Comparison of ENCODE assay signal across 8 cellular contexts in genomic region chrX:24026403-24026801, GRCh38. TPM values are rescaled to one million over a fixed set of nuclear protein-coding genes. Genes with fewer than 3 reads are reported as not detected.
DNase-seq lines count a peak whose midpoint lies in the region; ATAC-seq and TF ChIP-seq lines count a peak whose summit lies in the region.

No MANE protein-coding gene starts in this region.

- H3K9me3 ChIP-seq in CD4-positive, alpha-beta T cell (ENCODE audit: control insufficient read depth, low read length), result no peaks in the 10 kb centered on the region
- H3K9me3 ChIP-seq in mucosa of stomach (ENCODE audit: control insufficient read depth, low read length), result no peaks in the 10 kb centered on the region

- no peaks in the 10 kb centered on the region for H3K27me3 Mint-ChIP-seq in CD4-positive, alpha-beta T cell

- ATAC-seq in CD4-positive, alpha-beta T cell (ENCODE audit: poor library complexity), result no peak
- no peak for ATAC-seq in activated CD4-positive, CD25-positive, alpha-beta regulatory T cell treated with anti-CD3 and anti-CD28 coated beads, Interleukin-2, amount 50 U/mL, for 24 hours
- ATAC-seq in HG02678 (IDR thresholded peaks at IDR 0.05; ENCODE audit: unreplicated experiment), result no peak
- no peak for ATAC-seq in GM21723 (IDR thresholded peaks at IDR 0.05; ENCODE audit: unreplicated experiment)

- TF ChIP-seq CTCF in CD4-positive, alpha-beta T cell (IDR thresholded peaks at IDR 0.05), result no peak
- no peak for TF ChIP-seq CTCF in KMS-11 (conservative IDR thresholded peaks at IDR 0.05; ENCODE audit: low read depth, low read length)
- no peak for TF ChIP-seq CTCF in cardiac fibroblast (IDR thresholded peaks at IDR 0.05; ENCODE audit: low read depth, low read length)

- H3K9ac ChIP-seq in KMS-11 (no peak overlapping the region; the same call in 1 of the 2 replicates), mucosa of stomach (ENCODE audit: low read length) (peak overlapping the region; percentile 95)

- peak overlapping the region; percentile 94 for H3K27ac Mint-ChIP-seq in CD4-positive, alpha-beta T cell

- no peak overlapping the region for H3K27ac ChIP-seq in CD4-positive, alpha-beta T cell (ENCODE audit: low read depth, low read length)
- H3K27ac ChIP-seq in KMS-11, result peak overlapping the region; percentile 93; the same call in 1 of the 2 replicates

- H3K4me3 Mint-ChIP-seq in CD4-positive, alpha-beta T cell, result peak overlapping the region; percentile 86

- H2AFZ ChIP-seq in KMS-11 (ENCODE audit: low read depth), result peak overlapping the region; percentile 76; the same call in 1 of the 2 replicates

- peaks cover 34% of the 10 kb centered on the region for H3K79me2 ChIP-seq in KMS-11 (ENCODE audit: insufficient read depth, low read depth)

- POLR2A ChIA-PET in CD4-positive, alpha-beta T cell (lab: Charles Lee), result interaction anchor here (0.6 to 4.2 kb wide), 11 partner anchors 11 to 284 kb away, joined by 3 to 91 read pairs (median 6); partner anchors contain the start of genes ACOT9, APOO, CXorf58 and EIF2S3

- DNase-seq in CD4-positive, alpha-beta T cell, result no peak
- peak in 1 of 2 donors; percentile 22 for DNase-seq in cardiac fibroblast (ENCODE audit: low read depth in 2 of 2)
- DNase-seq in activated effector memory CD4-positive, alpha-beta T cell treated with Interleukin-2 at 50 U/mL for 16 hours, result no peak

- peak overlapping the region; percentile 9; the same call in 1 of the 2 replicates for H3K4me2 ChIP-seq in KMS-11

- H3K4me3 ChIP-seq in KMS-11 (IDR thresholded peaks at IDR 0.05; ENCODE audit: insufficient read depth, low read depth, low read length) (no peak overlapping the region), cardiac fibroblast (replicated peaks in 1 of 2; ENCODE audit: low read depth in 2 of 2, low read length in 2 of 2) (peak overlapping the region; percentile 19 to 68), mucosa of stomach (ENCODE audit: low read length) (no peak overlapping the region)

- CTCF ChIA-PET in CD4-positive, alpha-beta T cell (lab: Charles Lee), result interaction anchor here (1.2 to 3.5 kb wide), 4 partner anchors 28 to 244 kb away, joined by 3 to 41 read pairs (median 10); partner anchors contain the start of genes APOO, CXorf58, EIF2S3 and SAT1

- H3K4me1 ChIP-seq in KMS-11 (ENCODE audit: low read depth, poor library complexity, severe bottlenecking) (peaks cover under 1% of the 10 kb centered on the region), mucosa of stomach (ENCODE audit: control insufficient read depth, insufficient read depth, low read length) (no peaks in the 10 kb centered on the region)

- peaks cover 9% of the 10 kb centered on the region for H3K36me3 Mint-ChIP-seq in CD4-positive, alpha-beta T cell (ENCODE audit: low read depth)

- H3K4me1 Mint-ChIP-seq in CD4-positive, alpha-beta T cell (ENCODE audit: low read depth), result peaks cover 16% of the 10 kb centered on the region

- no peaks in the 10 kb centered on the region for H3K36me3 ChIP-seq in KMS-11 (ENCODE audit: insufficient read depth)
- no peaks in the 10 kb centered on the region for H3K36me3 ChIP-seq in mucosa of stomach (ENCODE audit: control insufficient read depth, insufficient read depth, low read length)

- no peaks in the 10 kb centered on the region for H3K9me3 Mint-ChIP-seq in CD4-positive, alpha-beta T cell

- intact Hi-C loops in CD4-positive, alpha-beta T cell (cut with DNase I, micrococcal nuclease), result loop anchor here in 1 of 2 experiments (10.0 kb wide), 2 partner anchors 72 to 242 kb away; partner anchors contain the start of gene SAT1

- no peaks in the 10 kb centered on the region for H3K27me3 ChIP-seq in CD4-positive, alpha-beta T cell (ENCODE audit: control insufficient read depth, insufficient read depth, low read length)
- H3K27me3 ChIP-seq in KMS-11 (ENCODE audit: insufficient read depth, low read depth), result no peaks in the 10 kb centered on the region
- no peaks in the 10 kb centered on the region for H3K27me3 ChIP-seq in mucosa of stomach (ENCODE audit: control insufficient read depth, insufficient read depth, low read length)

- H4K20me1 ChIP-seq in KMS-11 (ENCODE audit: insufficient read depth), result no peaks in the 10 kb centered on the region

RNA-seq across cellular contexts. Expression of gene KLHL15, which starts 0.6 kb away (rescaled TPM):
- 10 to 100 TPM; 31.9 to 33.7 TPM for total RNA-seq in CD4-positive, alpha-beta T cell

RNA-seq across cellular contexts. Expression of gene EIF2S3, which starts 28.4 kb away (rescaled TPM):
- 100 to 1,000 TPM; 197 to 202 TPM for total RNA-seq in CD4-positive, alpha-beta T cell

Comparison
In these comparisons a context has a peak if more than half of its experiments do, and no peak if none do; other contexts are left out.
1. H3K4me3 ChIP-seq: peak in cardiac fibroblast (2 of 2); none in KMS-11 (single experiment) and mucosa of stomach (single experiment).